In the genomic region with DNA sequence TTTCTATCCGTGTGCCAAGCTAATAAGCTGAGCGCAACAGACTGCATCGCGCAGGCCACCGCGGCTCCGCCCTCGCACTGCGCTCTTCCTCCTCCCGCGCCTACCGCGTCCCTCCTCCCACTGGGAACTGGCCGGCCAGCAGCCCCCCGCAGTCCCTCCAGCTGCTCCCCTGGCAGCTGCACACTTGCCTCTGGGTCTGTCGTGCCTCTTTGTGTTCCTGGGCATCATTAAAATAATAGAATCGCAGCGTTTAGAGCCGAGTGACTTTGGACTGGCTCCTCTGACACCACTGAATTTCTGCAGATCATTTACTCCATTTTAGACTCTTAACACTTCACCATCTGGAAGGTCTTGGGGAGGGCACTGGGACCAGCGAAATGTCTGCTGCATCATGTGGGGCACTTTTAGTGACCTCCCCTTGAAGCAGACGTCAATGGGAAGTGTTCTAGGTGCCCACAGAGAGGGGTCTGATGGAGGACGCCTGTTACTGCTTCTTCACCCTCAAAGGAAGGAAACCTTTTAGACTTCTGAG, we compare ENCODE assay signal across 8 cellular contexts. TPM values are rescaled to one million over a fixed set of nuclear protein-coding genes. Genes with fewer than 3 reads are reported as not detected.
A peak's percentile ranks its signal among the peaks of the same experiment; 100 is the strongest.
DNase-seq lines count a peak whose midpoint lies in the region; ATAC-seq and TF ChIP-seq lines count a peak whose summit lies in the region.

No MANE protein-coding gene starts in this region.

- peak overlapping the region; percentile 88 for H3K4me3 Mint-ChIP-seq in activated CD4-positive, alpha-beta T cell treated with anti-CD3 and anti-CD28 coated beads, Interleukin-2, amount 10 ng/mL, durations not matched to agents 24 days and 14 days
- peak overlapping the region; percentile 88 to 90 for H3K4me3 Mint-ChIP-seq in stimulated activated naive B cell treated with anti-CD40 and anti-IgM and Interleukin-4, amounts not matched to agents 10 μg/mL and 1 μg/mL and 100 μg/mL, for 72 hours

- peaks cover 10% of the 10 kb centered on the region for H3K4me1 Mint-ChIP-seq in activated CD4-positive, alpha-beta T cell treated with anti-CD3 and anti-CD28 coated beads, Interleukin-2, amount 10 ng/mL, durations not matched to agents 24 days and 14 days
- H3K4me1 Mint-ChIP-seq in stimulated activated naive B cell treated with anti-CD40 and anti-IgM and Interleukin-4, amounts not matched to agents 10 μg/mL and 1 μg/mL and 100 μg/mL, for 72 hours = peaks cover 4 to 13% of the 10 kb centered on the region in 2 donors

- H3K36me3 ChIP-seq in brain microvascular endothelial cell (replicated peaks) (no peaks in the 10 kb centered on the region), kidney epithelial cell (ENCODE audit: control insufficient read depth, insufficient read depth, low read length) (no peaks in the 10 kb centered on the region)

- H3K27me3 ChIP-seq in brain microvascular endothelial cell (replicated peaks) (no peaks in the 10 kb centered on the region), kidney epithelial cell (ENCODE audit: control insufficient read depth, insufficient read depth, low read length) (no peaks in the 10 kb centered on the region)

- peaks cover 7% of the 10 kb centered on the region for H3K9me3 Mint-ChIP-seq in activated CD4-positive, alpha-beta T cell treated with anti-CD3 and anti-CD28 coated beads, Interleukin-2, amount 10 ng/mL, durations not matched to agents 24 days and 14 days
- no peaks in the 10 kb centered on the region for H3K9me3 Mint-ChIP-seq in stimulated activated naive B cell treated with anti-CD40 and anti-IgM and Interleukin-4, amounts not matched to agents 10 μg/mL and 1 μg/mL and 100 μg/mL, for 72 hours

- peak; percentile 79 for ATAC-seq in HG02884 (IDR thresholded peaks at IDR 0.05; ENCODE audit: unreplicated experiment)
- ATAC-seq in stimulated activated naive B cell treated with anti-CD40 and anti-IgM and Interleukin-4, amounts not matched to agents 10 μg/mL and 1 μg/mL and 100 μg/mL, for 72 hours (replicated peaks) = peak; percentile 71 to 79

- no peak overlapping the region for H3K27ac ChIP-seq in brain microvascular endothelial cell

- no peaks in the 10 kb centered on the region for H3K36me3 Mint-ChIP-seq in activated CD4-positive, alpha-beta T cell treated with anti-CD3 and anti-CD28 coated beads, Interleukin-2, amount 10 ng/mL, durations not matched to agents 24 days and 14 days (ENCODE audit: low read depth)
- H3K36me3 Mint-ChIP-seq in stimulated activated naive B cell treated with anti-CD40 and anti-IgM and Interleukin-4, amounts not matched to agents 10 μg/mL and 1 μg/mL and 100 μg/mL, for 72 hours = peaks cover 0 to 4% of the 10 kb centered on the region in 2 donors

- intact Hi-C loops in activated CD4-positive, alpha-beta T cell treated with anti-CD3 and anti-CD28 coated beads, Interleukin-2, amount 10 ng/mL, durations not matched to agents 24 days and 14 days (cut with micrococcal nuclease) = no loop called here

- peak overlapping the region; percentile 55 for H3K4me3 ChIP-seq in brain microvascular endothelial cell (ENCODE audit: low read depth, low read length)
- H3K4me3 ChIP-seq in kidney epithelial cell (ENCODE audit: low read depth, low read length) = peak overlapping the region; percentile 49

- in situ Hi-C loops in brain microvascular endothelial cell (cut with HindIII; ENCODE audit: low pct_ligation_motif_present, low sequenced_read_pairs) = no loop called here

- H3K27ac Mint-ChIP-seq in activated CD4-positive, alpha-beta T cell treated with anti-CD3 and anti-CD28 coated beads, Interleukin-2, amount 10 ng/mL, durations not matched to agents 24 days and 14 days = no peak overlapping the region
- H3K27ac Mint-ChIP-seq in stimulated activated naive B cell treated with anti-CD40 and anti-IgM and Interleukin-4, amounts not matched to agents 10 μg/mL and 1 μg/mL and 100 μg/mL, for 72 hours = peak overlapping the region; percentile 62

- TF ChIP-seq CTCF in brain microvascular endothelial cell (IDR thresholded peaks at IDR 0.05; ENCODE audit: low read depth, low read length, missing control alignments) (no peak), kidney epithelial cell (IDR thresholded peaks at IDR 0.05; ENCODE audit: insufficient read depth, low read length, poor library complexity, severe bottlenecking) (no peak)

- peak; percentile 66 for DNase-seq in activated CD4-positive, alpha-beta T cell treated with anti-CD3 and anti-CD28 coated beads, Interleukin-2, amount 10 ng/mL, durations not matched to agents 24 days and 14 days
- DNase-seq in activated CD4-positive, alpha-beta T cell treated with anti-CD3 and anti-CD28 coated beads, Interleukin-2, amount 50 U/mL, for 4 hours = no peak
- DNase-seq in NCI-H69 (lab: John Stamatoyannopoulos, UW) (peak; percentile 94), brain microvascular endothelial cell (no peak), kidney epithelial cell (ENCODE audit: low read depth) (no peak), NAMALWA (ENCODE audit: low spot score) (no peak)
- DNase-seq in stimulated activated naive B cell treated with anti-CD40 and anti-IgM and Interleukin-4, amounts not matched to agents 10 μg/mL and 1 μg/mL and 100 μg/mL, for 72 hours = no peak

- H3K27me3 Mint-ChIP-seq in activated CD4-positive, alpha-beta T cell treated with anti-CD3 and anti-CD28 coated beads, Interleukin-2, amount 10 ng/mL, durations not matched to agents 24 days and 14 days = peaks cover 3% of the 10 kb centered on the region
- H3K27me3 Mint-ChIP-seq in stimulated activated naive B cell treated with anti-CD40 and anti-IgM and Interleukin-4, amounts not matched to agents 10 μg/mL and 1 μg/mL and 100 μg/mL, for 72 hours = peaks cover 11 to 17% of the 10 kb centered on the region in 2 donors

RNA-seq across cellular contexts. Expression of a gene that starts 20.9 kb away (rescaled TPM):
- 34.1 and 37.4 TPM in 2 replicates for total RNA-seq in activated CD4-positive, alpha-beta T cell treated with anti-CD3 and anti-CD28 coated beads, Interleukin-2, amount 10 ng/mL, durations not matched to agents 24 days and 14 days
- 21.8 and 25.4 TPM in 2 replicates for total RNA-seq in kidney epithelial cell

Comparison
In these comparisons a context has a peak if more than half of its experiments do, and no peak if none do; other contexts are left out.
1. DNase-seq: peak in activated CD4-positive, alpha-beta T cell treated with anti-CD3 and anti-CD28 coated beads, Interleukin-2, amount 10 ng/mL, durations not matched to agents 24 days and 14 days (single experiment) and NCI-H69 (single experiment); none in activated CD4-positive, alpha-beta T cell treated with anti-CD3 and anti-CD28 coated beads, Interleukin-2, amount 50 U/mL, for 4 hours (0 of 2), brain microvascular endothelial cell (single experiment), kidney epithelial cell (single experiment), stimulated activated naive B cell treated with anti-CD40 and anti-IgM and Interleukin-4, amounts not matched to agents 10 μg/mL and 1 μg/mL and 100 μg/mL, for 72 hours (single experiment) and NAMALWA (single experiment).